In genomic region chr2:87687550-87688270, GRCh38 we compare ENCODE assay signal across 7 cellular contexts.
DNase-seq lines count a peak whose midpoint lies in the region; TF ChIP-seq lines count a peak whose summit lies in the region.
"Not testable (repeated sequence)": the region's sequence is repeated elsewhere in the genome, so short reads cannot be mapped to it uniquely, and the experiment has no call there.

No MANE protein-coding gene starts in this region.

- peak overlapping the region; percentile 51 for H3K27ac Mint-ChIP-seq in nephron progenitor cell

- not testable (repeated sequence) for H3K4me2 ChIP-seq in Karpas-422 (ENCODE audit: low read depth, low read length, poor library complexity, severe bottlenecking)

- H3K27me3 ChIP-seq in BE2C; Karpas-422 (ENCODE audit: low read length): not testable (repeated sequence)

- not testable (repeated sequence) for TF ChIP-seq CTCF in BE2C (IDR thresholded peaks at IDR 0.05; ENCODE audit: low read depth, low read length); choroid plexus epithelial cell (conservative IDR thresholded peaks at IDR 0.05; ENCODE audit: low read depth, low read length); fibroblast of mammary gland (conservative IDR thresholded peaks at IDR 0.05; ENCODE audit: control insufficient read depth, insufficient read depth, low read depth, low read length); nephron progenitor cell (IDR thresholded peaks at IDR 0.05)

- peak; percentile 72 for DNase-seq in BE2C
- peak; percentile 8 for DNase-seq in ELF-1 (ENCODE audit: low read depth, low spot score)
- peak; percentile 21 for DNase-seq in Karpas-422
- DNase-seq in choroid plexus epithelial cell (ENCODE audit: low read depth), result peak; percentile 67
- DNase-seq in fibroblast of mammary gland (ENCODE audit: low read depth), result peak; percentile 20
- peak; percentile 59 for DNase-seq in iris pigment epithelial cell (ENCODE audit: low read depth)
- not testable (repeated sequence) for DNase-seq in nephron progenitor cell

- H3K4me1 Mint-ChIP-seq in nephron progenitor cell, result peaks cover 16% of the 10 kb centered on the region

- H3K9me3 Mint-ChIP-seq in nephron progenitor cell, result not testable (repeated sequence)

- not testable (repeated sequence) for H3K79me2 ChIP-seq in Karpas-422 (ENCODE audit: low read length)

- H3K27me3 Mint-ChIP-seq in nephron progenitor cell (ENCODE audit: low read depth, poor library complexity), result not testable (repeated sequence)

- not testable (repeated sequence) for H4K20me1 ChIP-seq in Karpas-422 (ENCODE audit: insufficient read depth, low read depth, low read length)

- H3K4me3 Mint-ChIP-seq in nephron progenitor cell, result not testable (repeated sequence)

- not testable (repeated sequence) for H3K4me1 ChIP-seq in BE2C; Karpas-422 (ENCODE audit: low read length)

- H3K9me3 ChIP-seq in BE2C; Karpas-422 (ENCODE audit: low read length): not testable (repeated sequence)

- H3K27ac ChIP-seq in Karpas-422 (ENCODE audit: low read length), result not testable (repeated sequence)

- H3K9ac ChIP-seq in Karpas-422 (ENCODE audit: low read length), result not testable (repeated sequence)

- H3K36me3 Mint-ChIP-seq in nephron progenitor cell (ENCODE audit: low read depth), result not testable (repeated sequence)

- H3K4me3 ChIP-seq in BE2C (ENCODE audit: low read depth, low read length); Karpas-422 (ENCODE audit: low read length); choroid plexus epithelial cell (ENCODE audit: low read depth, low read length); fibroblast of mammary gland (ENCODE audit: control insufficient read depth, low read depth, low read length): not testable (repeated sequence)

- H2AFZ ChIP-seq in Karpas-422 (ENCODE audit: low read length), result not testable (repeated sequence)

- not testable (repeated sequence) for H3K36me3 ChIP-seq in BE2C; Karpas-422 (ENCODE audit: insufficient read depth, low read length)

- not testable (repeated sequence) for H3K9me2 ChIP-seq in Karpas-422 (replicated peaks; ENCODE audit: insufficient read depth, low read length)
